ENCODE assay signal across 32 cellular contexts in the genomic region with DNA sequence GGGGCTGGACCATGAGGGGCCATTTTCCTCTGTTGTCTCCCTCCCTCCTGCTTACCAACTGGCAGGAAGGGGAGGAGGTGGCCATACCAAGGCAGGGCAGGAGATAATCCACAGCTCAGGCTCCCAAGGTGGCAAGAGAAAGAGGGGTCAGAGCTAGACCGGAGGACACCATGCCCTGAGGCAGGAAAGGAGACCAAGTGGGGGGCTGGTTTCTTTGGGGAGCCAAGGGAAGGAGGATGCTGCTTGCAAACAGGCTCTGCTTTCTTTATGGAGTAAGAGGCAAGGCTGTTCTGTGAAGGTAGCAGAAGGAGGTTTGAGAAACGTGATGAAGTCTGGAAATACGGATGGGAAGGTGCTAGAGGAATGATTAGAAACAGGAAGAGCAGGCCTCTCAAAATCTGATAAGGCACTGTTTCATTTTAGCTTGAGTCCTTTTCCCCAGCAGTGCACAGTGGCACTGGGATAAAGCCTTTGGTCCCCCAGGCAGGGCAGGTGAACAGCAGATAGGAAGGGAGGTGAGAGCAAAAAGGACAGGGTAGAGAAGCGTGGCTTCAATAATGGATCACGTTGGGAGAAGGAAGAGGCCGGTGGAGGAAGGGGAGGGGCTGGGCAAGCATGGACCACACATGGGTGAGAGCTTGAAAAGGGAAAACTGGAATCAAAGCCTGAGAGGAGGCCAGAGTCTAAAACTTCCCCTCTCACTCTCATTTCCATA.
"Had no signal": no experiment of that assay in that cellular context is flagged by ENCODE, and none has a peak within 500 bp of the region (broad histone marks: within the 10 kb centered on the region; RNA-seq: fewer than 3 reads in every experiment).

No MANE protein-coding gene starts in this region.

- H3K9me3 ChIP-seq: left lung, lower lobe of right lung, neutrophil, ovary, testis, thyroid gland, transverse colon, vagina had no signal

- H3K27me3 Mint-ChIP-seq: progenitor cell of endocrine pancreas had no signal

- H3K27ac Mint-ChIP-seq: immature natural killer cell; nephron; progenitor cell of endocrine pancreas; stimulated activated naive B cell treated with anti-CD40 and anti-IgM and Interleukin-4, amounts not matched to agents 10 μg/mL and 1 μg/mL and 100 μg/mL, for 72 hours had no signal

- H3K27ac ChIP-seq: left lung, lower lobe of right lung, neutrophil, ovary, skin epidermis, stomach, testis, thyroid gland, transverse colon, upper lobe of left lung, vagina had no signal

- FAIRE-seq: islet of Langerhans, kidney had no signal

- H3K36me3 ChIP-seq: left lung, lower lobe of right lung, neutrophil, ovary, stomach, thyroid gland, transverse colon, upper lobe of left lung, vagina had no signal

- H3K4me1 Mint-ChIP-seq: immature natural killer cell; naive thymus-derived CD8-positive, alpha-beta T cell; nephron; neural crest cell; stimulated activated naive B cell treated with anti-CD40 and anti-IgM and Interleukin-4, amounts not matched to agents 10 μg/mL and 1 μg/mL and 100 μg/mL, for 72 hours had no signal

- DNase-seq: hypothalamus; immature natural killer cell; kidney; left colon; left lung; lower lobe of right lung; mammary epithelial cell; mesenchymal stem cell; naive thymus-derived CD8-positive, alpha-beta T cell; occipital lobe; ovary; retina; right cardiac atrium; stimulated activated CD4-positive, alpha-beta T cell treated with anti-CD3 and anti-CD28 coated beads, Interleukin-12 subunit alpha, Interleukin-12 subunit beta, amount 100 ng/mL, for 4 hours; stimulated activated CD4-positive, alpha-beta T cell treated with anti-CD3 and anti-CD28 coated beads, Interleukin-15, amount 100 ng/mL, for 24 hours; stimulated activated CD4-positive, alpha-beta T cell treated with anti-CD3 and anti-CD28 coated beads, Interleukin-2, amount 100 ng/mL, for 24 hours; stimulated activated CD4-positive, alpha-beta T cell treated with anti-CD3 and anti-CD28 coated beads, Interleukin-4, amount 100 ng/mL, for 1 hour; stimulated activated naive B cell treated with anti-CD40 and anti-IgM and Interleukin-4, amounts not matched to agents 10 μg/mL and 1 μg/mL and 100 μg/mL, for 72 hours; stimulated activated naive CD8-positive, alpha-beta T cell treated with anti-CD3 and anti-CD28 coated beads, Interleukin-15, Interleukin-2, amounts not matched to agents 100 U/mL and 50 U/mL, for 24 hours; stomach; testis; thyroid gland; transverse colon; upper lobe of left lung had no signal

- H3K4me3 ChIP-seq: left lung, lower lobe of right lung, ovary, skin epidermis, stomach, testis, thyroid gland, transverse colon, upper lobe of left lung, vagina had no signal

- H3K4me3 Mint-ChIP-seq: immature natural killer cell; naive thymus-derived CD8-positive, alpha-beta T cell; nephron; neural crest cell; stimulated activated naive B cell treated with anti-CD40 and anti-IgM and Interleukin-4, amounts not matched to agents 10 μg/mL and 1 μg/mL and 100 μg/mL, for 72 hours had no signal

- ATAC-seq: left colon; left lung; lower lobe of right lung; naive thymus-derived CD8-positive, alpha-beta T cell; right cardiac atrium; sciatic nerve; stimulated activated naive B cell treated with anti-CD40 and anti-IgM and Interleukin-4, amounts not matched to agents 10 μg/mL and 1 μg/mL and 100 μg/mL, for 72 hours; stimulated activated naive CD8-positive, alpha-beta T cell treated with anti-CD3 and anti-CD28 coated beads, Interleukin-15, Interleukin-2, amounts not matched to agents 100 U/mL and 50 U/mL, for 24 hours had no signal

- H3K27me3 ChIP-seq: left lung, neutrophil, ovary, stomach, testis, thyroid gland, transverse colon, upper lobe of left lung, vagina had no signal

- H3K9me3 Mint-ChIP-seq: neural crest cell had no signal

- H3K4me1 ChIP-seq: left lung, lower lobe of right lung, stomach, testis, thyroid gland, transverse colon, upper lobe of left lung, vagina had no signal
